Comparison of ENCODE assay signal across 14 cellular contexts in genomic region chr14:35897616-35898111, GRCh38.
DNase-seq lines count a peak whose midpoint lies in the region.
"Had no signal": no experiment of that assay in that cellular context is flagged by ENCODE, and none has a peak within 500 bp of the region (broad histone marks: within the 10 kb centered on the region; RNA-seq: fewer than 3 reads in every experiment).

No MANE protein-coding gene starts in this region.

- DNase-seq in NCI-H2171 treated with DMSO at 0.1 percent for 48 hours (lab: John Stamatoyannopoulos, UW) (peak; percentile 15), NCI-H2171 (lab: John Stamatoyannopoulos, UW) (no peak), SHP77 (lab: John Stamatoyannopoulos, UW) (peak; percentile 49 to 59), iPS-NIHi7 (ENCODE audit: extremely low spot score) (peak; percentile 30), AG08395 (ENCODE audit: low spot score) (no peak), mucosa of gallbladder (ENCODE audit: low spot score) (no peak)
- no peak for DNase-seq in activated CD8-positive, alpha-beta memory T cell treated with anti-CD3 and anti-CD28 coated beads for 24 hours
- DNase-seq: activated CD4-positive, alpha-beta memory T cell treated with anti-CD3 and anti-CD28 coated beads, Interleukin-2, amount 10 ng/mL, durations not matched to agents 7 days and 5 days; activated naive CD4-positive, alpha-beta T cell treated with Interleukin-2 at 50 U/mL for 16 hours; natural killer cell; thyroid gland had no signal

- H3K27ac ChIP-seq in temporal lobe (ENCODE audit: low read depth, low read length): peak overlapping the region; percentile 80
- H3K27ac ChIP-seq: A549, skin epidermis, thyroid gland had no signal

Comparison
In these comparisons a context has a peak if more than half of its experiments do, and no peak if none do; other contexts are left out.
1. DNase-seq: peak in NCI-H2171 treated with DMSO at 0.1 percent for 48 hours (single experiment), SHP77 (2 of 2) and iPS-NIHi7 (single experiment); none in NCI-H2171 (single experiment), AG08395 (single experiment), mucosa of gallbladder (single experiment) and activated CD8-positive, alpha-beta memory T cell treated with anti-CD3 and anti-CD28 coated beads for 24 hours (single experiment).